Comparison of ENCODE assay signal across 8 cellular contexts in the genomic region with DNA sequence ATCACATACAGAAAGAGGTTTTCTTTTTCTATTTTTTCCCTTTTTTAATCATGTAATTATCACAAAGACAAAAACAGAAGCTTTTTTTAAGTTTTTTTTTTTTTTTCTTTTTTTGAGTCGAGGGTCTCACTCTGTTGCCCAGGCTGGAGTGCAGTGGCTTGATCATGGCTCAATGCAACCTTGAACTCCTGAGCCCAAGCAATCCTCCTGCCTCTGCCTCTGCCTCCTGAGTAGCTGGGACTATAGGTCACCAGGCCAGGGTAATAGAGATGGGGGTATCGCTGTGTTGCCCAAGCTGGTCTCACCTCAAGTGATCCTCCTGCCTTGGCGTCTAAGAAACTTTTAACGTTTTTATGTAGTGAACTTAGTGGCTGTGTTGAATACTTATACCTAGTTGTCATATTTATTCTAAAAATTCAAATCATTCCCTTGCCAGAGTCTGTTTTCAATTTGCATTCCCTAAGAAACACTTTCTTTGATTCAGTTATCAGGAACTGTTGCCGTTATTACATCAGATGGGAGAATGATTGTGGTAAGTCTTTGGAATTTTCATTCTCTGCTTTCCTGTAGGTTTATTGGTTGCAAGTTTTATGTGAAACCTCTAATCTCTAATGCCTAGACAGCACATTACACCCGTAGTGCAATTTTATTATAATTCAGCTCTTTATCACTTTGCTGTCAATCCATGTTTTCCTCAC.
A peak's percentile ranks its signal among the peaks of the same experiment; 100 is the strongest.
DNase-seq lines count a peak whose midpoint lies in the region; ATAC-seq, FAIRE-seq and TF ChIP-seq lines count a peak whose summit lies in the region.

No MANE protein-coding gene starts in this region.

- TF ChIP-seq CTCF in OCI-LY1 (IDR thresholded peaks at IDR 0.05; ENCODE audit: low read length) (no peak), parathyroid adenoma (IDR thresholded peaks at IDR 0.05) (no peak), GM13977 (IDR thresholded peaks at IDR 0.05; ENCODE audit: extremely low read depth, insufficient read depth, missing control alignments) (no peak)

- H3K27me3 ChIP-seq in OCI-LY1 (ENCODE audit: insufficient read depth, low read length): no peaks in the 10 kb centered on the region
- H3K27me3 ChIP-seq in parathyroid adenoma (ENCODE audit: control insufficient read depth, insufficient read depth, low read length): no peaks in the 10 kb centered on the region

- H3K4me3 Mint-ChIP-seq in effector memory CD8-positive, alpha-beta T cell: peak overlapping the region; percentile 88 to 92

- no peak for ATAC-seq in effector memory CD8-positive, alpha-beta T cell (replicated peaks)

- no peaks in the 10 kb centered on the region for H3K27me3 Mint-ChIP-seq in effector memory CD8-positive, alpha-beta T cell

- H3K4me1 ChIP-seq in OCI-LY1 (ENCODE audit: insufficient read depth, low read length, severe bottlenecking): peaks cover 37% of the 10 kb centered on the region
- H3K4me1 ChIP-seq in parathyroid adenoma: no peaks in the 10 kb centered on the region

- no peaks in the 10 kb centered on the region for H3F3A ChIP-seq in OCI-LY1 (ENCODE audit: insufficient read depth, low read length)

- peaks cover 18 to 35% of the 10 kb centered on the region in 2 donors for H3K4me1 Mint-ChIP-seq in effector memory CD8-positive, alpha-beta T cell (ENCODE audit: low read depth in 2 of 2)

- FAIRE-seq in GM19239 (lab: Jason Lieb, UNC): no peak

- H3K9me3 ChIP-seq in OCI-LY1 (ENCODE audit: low read length): no peaks in the 10 kb centered on the region
- H3K9me3 ChIP-seq in parathyroid adenoma (ENCODE audit: control insufficient read depth, low read length): no peaks in the 10 kb centered on the region

- no peaks in the 10 kb centered on the region for H4K20me1 ChIP-seq in OCI-LY1 (ENCODE audit: insufficient read depth, low read length)

- H3K9me2 ChIP-seq in OCI-LY1 (ENCODE audit: low read depth, low read length): no peaks in the 10 kb centered on the region

- peak overlapping the region; percentile 95 to 99 for H3K27ac Mint-ChIP-seq in effector memory CD8-positive, alpha-beta T cell

- H3K4me3 ChIP-seq in OCI-LY1 (ENCODE audit: low read depth, low read length, poor library complexity, severe bottlenecking) (peak overlapping the region; percentile 79), parathyroid adenoma (ENCODE audit: low read depth, low read length) (peak overlapping the region; percentile 87)

- no peaks in the 10 kb centered on the region for H3K9me3 Mint-ChIP-seq in effector memory CD8-positive, alpha-beta T cell

- peaks cover 50% of the 10 kb centered on the region for H3K36me3 ChIP-seq in OCI-LY1 (ENCODE audit: insufficient read depth, low read length)
- H3K36me3 ChIP-seq in parathyroid adenoma (ENCODE audit: control insufficient read depth, insufficient read depth, low read length): no peaks in the 10 kb centered on the region

- peak overlapping the region; percentile 91 for H3K9ac ChIP-seq in OCI-LY1 (ENCODE audit: low read length)
- no peak overlapping the region for H3K9ac ChIP-seq in parathyroid adenoma

- no peak overlapping the region for H2AFZ ChIP-seq in OCI-LY1 (ENCODE audit: low read length)
- H2AFZ ChIP-seq in parathyroid adenoma: no peak overlapping the region

- H3K27ac ChIP-seq in OCI-LY1 (ENCODE audit: low read depth, low read length, poor library complexity, severe bottlenecking): no peak overlapping the region
- H3K27ac ChIP-seq in parathyroid adenoma: no peak overlapping the region

- H3K4me2 ChIP-seq in OCI-LY1 (ENCODE audit: low read length) (peak overlapping the region; percentile 81), parathyroid adenoma (ENCODE audit: low read length) (peak overlapping the region; percentile 67)

- H3K79me2 ChIP-seq in OCI-LY1 (ENCODE audit: insufficient read depth, low read length) (peaks cover 39% of the 10 kb centered on the region), parathyroid adenoma (no peaks in the 10 kb centered on the region)

- DNase-seq in ELF-1 (ENCODE audit: low read depth, low spot score) (peak; percentile 6), GM19239 (ENCODE audit: insufficient read length, low spot score) (no peak), DMS 273 (lab: John Stamatoyannopoulos, UW; ENCODE audit: unreplicated experiment) (no peak), GM13977 (ENCODE audit: low spot score) (no peak), NCI-H187 treated with DMSO at 0.1 percent for 48 hours (lab: John Stamatoyannopoulos, UW) (no peak)
- no peak for DNase-seq in effector memory CD8-positive, alpha-beta T cell

- in situ Hi-C loops in GM13977 (cut with MboI; ENCODE audit: low pct_unique_long_range_greater_than_20kb, low sequenced_read_pairs, unreplicated experiment): no loop called here

- H3K36me3 Mint-ChIP-seq in effector memory CD8-positive, alpha-beta T cell (ENCODE audit: insufficient read depth): peaks cover 57% of the 10 kb centered on the region
